ENCODE assay signal across 29 cellular contexts in the genomic region with DNA sequence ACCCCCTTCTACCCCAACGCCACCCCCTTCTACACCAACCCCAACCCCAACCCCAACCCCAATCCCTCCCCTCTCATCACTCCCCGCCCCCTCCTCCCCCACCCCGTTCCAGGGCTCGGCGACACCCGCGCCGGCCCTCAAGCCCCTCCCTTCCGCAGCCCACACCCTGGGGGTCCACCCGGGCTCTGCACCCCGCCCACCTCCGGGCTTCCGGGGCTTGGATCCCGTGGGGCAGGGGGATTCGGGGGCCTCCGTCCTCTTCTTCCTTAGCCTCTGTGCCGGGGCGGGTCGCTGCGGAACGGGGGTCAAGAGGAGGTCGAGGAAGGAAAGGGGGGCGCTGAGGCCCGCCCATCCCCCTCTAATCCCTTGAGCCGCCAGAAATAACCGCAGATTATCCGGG. TPM values are rescaled to one million over a fixed set of nuclear protein-coding genes. Genes with fewer than 3 reads are reported as not detected.
DNase-seq lines count a peak whose midpoint lies in the region; ATAC-seq and TF ChIP-seq lines count a peak whose summit lies in the region.
"Had no signal": no experiment of that assay in that cellular context is flagged by ENCODE, and none has a peak within 500 bp of the region (broad histone marks: within the 10 kb centered on the region; RNA-seq: fewer than 3 reads in every experiment).

No MANE protein-coding gene starts in this region.

- H3K27me3 ChIP-seq in suprapubic skin (peaks cover 27% of the 10 kb centered on the region), adrenal gland (peaks cover 10% of the 10 kb centered on the region)

- WGBS in suprapubic skin: 8% methylated on average over 26 of the region's 27 CpGs
- WGBS in adrenal gland, 4 donors: 10 to 23% (median 18%) methylated on average over 3 to 27 of the region's 27 CpGs

- H3K27ac ChIP-seq in suprapubic skin: no peak overlapping the region
- H3K27ac ChIP-seq in adrenal gland: no peak overlapping the region
- H3K27ac ChIP-seq: dorsolateral prefrontal cortex, heart right ventricle, HL-60, lower lobe of right lung had no signal

- peaks cover 8% of the 10 kb centered on the region for H3K4me1 ChIP-seq in suprapubic skin
- H3K4me1 ChIP-seq in adrenal gland (replicated peaks in 1 of 2): no peaks in the 10 kb centered on the region
- H3K4me1 ChIP-seq: lower lobe of right lung had no signal

- peak; percentile 10 to 19 for ATAC-seq in left cardiac atrium
- ATAC-seq in GM21360 (IDR thresholded peaks at IDR 0.05; ENCODE audit: unreplicated experiment): no peak

- DNase-seq in left cardiac atrium (no peak), cardiac septum (ENCODE audit: low spot score) (no peak), astrocyte of the cerebellum (ENCODE audit: low read depth) (no peak), left kidney (ENCODE audit: low read depth, low spot score) (peak; percentile 41), suprapubic skin (ENCODE audit: low spot score in 2 of 2) (no peak), adrenal gland (no peak), HPDE6-E6E7 (ENCODE audit: extremely low spot score) (no peak)
- DNase-seq: activated CD8-positive, alpha-beta memory T cell treated with anti-CD3 and anti-CD28 coated beads for 24 hours; activated naive CD4-positive, alpha-beta T cell treated with Interleukin-2 at 50 U/mL for 16 hours; activated T-cell treated with anti-CD3 and anti-CD28 coated beads, Interleukin-2, amount 50 U/mL, for 4 hours; amygdala; central memory CD4-positive, alpha-beta T cell; dorsolateral prefrontal cortex; GOT3; heart right ventricle; islet precursor cell; lower lobe of right lung; MM.1S; NCI-H1436 treated with DMSO at 0.1 percent for 48 hours; NCI-H69; nucleus accumbens; stimulated activated CD4-positive, alpha-beta T cell treated with anti-CD3 and anti-CD28 coated beads, Interleukin-4, amount 100 ng/mL, for 24 hours; trophoblast cell had no signal

- TF ChIP-seq CTCF in astrocyte of the cerebellum (IDR thresholded peaks at IDR 0.05; ENCODE audit: low read depth, low read length, missing control alignments) (no peak), suprapubic skin (IDR thresholded peaks at IDR 0.05) (no peak), adrenal gland (IDR thresholded peaks at IDR 0.05) (no peak)

- TF ChIP-seq POLR2A in suprapubic skin (IDR thresholded peaks at IDR 0.05): no peak
- no peak for TF ChIP-seq POLR2A in adrenal gland (IDR thresholded peaks at IDR 0.05)

- no peak for TF ChIP-seq EP300 in suprapubic skin (IDR thresholded peaks at IDR 0.05)

- H3K36me3 ChIP-seq in suprapubic skin (no peaks in the 10 kb centered on the region), adrenal gland (replicated peaks in 1 of 2) (no peaks in the 10 kb centered on the region)
- H3K36me3 ChIP-seq: heart right ventricle, lower lobe of right lung had no signal

- in situ Hi-C loops in astrocyte of the cerebellum (cut with HindIII; ENCODE audit: low sequenced_read_pairs): no loop called here

- intact Hi-C loops in left cardiac atrium (cut with DNase I) (no loop called here), cardiac septum (cut with DNase I) (no loop called here), adrenal gland (cut with DNase I) (loop anchor here in 1 of 2 donors (10.0 kb wide), 1 partner anchor 53 kb away; no protein-coding TSS in a partner anchor)

- peak overlapping the region; percentile 7 for H3K4me3 ChIP-seq in astrocyte of the cerebellum (ENCODE audit: low read depth, low read length)
- peak overlapping the region; percentile 31 for H3K4me3 ChIP-seq in suprapubic skin
- H3K4me3 ChIP-seq in adrenal gland: peak overlapping the region in 1 of 4 donors; percentile 29
- H3K4me3 ChIP-seq: lower lobe of right lung had no signal

- H3K9me3 ChIP-seq in suprapubic skin: no peaks in the 10 kb centered on the region
- H3K9me3 ChIP-seq in adrenal gland (replicated peaks in 1 of 3): no peaks in the 10 kb centered on the region
- H3K9me3 ChIP-seq: heart right ventricle, lower lobe of right lung had no signal

RNA-seq across cellular contexts. Expression of gene TULP1, which starts 0.7 kb away (rescaled TPM):
- total RNA-seq in left cardiac atrium: under 1 TPM in 1 of 2 donors, not detected in 1; 0.32 TPM
- not detected for total RNA-seq in cardiac septum
- total RNA-seq in suprapubic skin: under 1 TPM in 2 of 4 donors, not detected in 2; 0.72 to 0.83 TPM
- total RNA-seq in adrenal gland: not detected
- polyA plus RNA-seq in adrenal gland: under 1 TPM in 2 of 3 donors, not detected in 1; 0.07 to 0.80 TPM
- total RNA-seq: A172; activated T-cell treated with anti-CD3 and anti-CD28 coated beads, Interleukin-2, amount 50 U/mL, for 4 hours; endothelial cell of umbilical vein; fibroblast of villous mesenchyme; heart right ventricle; lower lobe of right lung; renal cortical epithelial cell had no signal
- polyA plus RNA-seq: endothelial cell of umbilical vein had no signal

RNA-seq across cellular contexts. Expression of gene TEAD3, which starts 15.1 kb away (rescaled TPM):
- total RNA-seq in left cardiac atrium: 10 to 100 TPM; 22.4 to 39.6 TPM
- total RNA-seq in cardiac septum: 63.3 TPM
- total RNA-seq in suprapubic skin: 10 to 100 TPM; 39.0 to 55.4 (median 51.5) TPM
- total RNA-seq in adrenal gland: 10 to 100 TPM in 3 of 8 donors, 1 to 10 TPM in 5; 4.8 to 14.3 (median 8.7) TPM
- 10 to 100 TPM in 2 of 3 donors, 1 to 10 TPM in 1; 5.5 to 15.5 (median 12.2) TPM for polyA plus RNA-seq in adrenal gland

RNA-seq across cellular contexts. Expression of gene RPL10A, which starts 43.8 kb away (rescaled TPM):
- 100 to 1,000 TPM; 691 to 715 TPM for total RNA-seq in left cardiac atrium
- total RNA-seq in cardiac septum: 432 TPM
- total RNA-seq in suprapubic skin: 1,000 to 10,000 TPM; 1,092 to 2,148 (median 1,858) TPM
- total RNA-seq in adrenal gland: 1,000 to 10,000 TPM in 5 of 8 donors, 100 to 1,000 TPM in 3; 680 to 1,387 (median 1,180) TPM
- 1,000 to 10,000 TPM in 1 of 3 donors, 100 to 1,000 TPM in 2; 733 to 1,132 (median 750) TPM for polyA plus RNA-seq in adrenal gland

RNA-seq across cellular contexts. Expression of gene FANCE, which starts 59.8 kb away (rescaled TPM):
- 1 to 10 TPM; 1.8 to 3.7 TPM for total RNA-seq in left cardiac atrium
- total RNA-seq in cardiac septum: 2.9 TPM
- 10 to 100 TPM; 20.6 to 25.6 (median 21.6) TPM for total RNA-seq in suprapubic skin
- 1 to 10 TPM; 1.0 to 3.5 (median 2.1) TPM for total RNA-seq in adrenal gland
- 1 to 10 TPM; 1.4 to 2.7 (median 1.7) TPM for polyA plus RNA-seq in adrenal gland
